In genomic region chr16:20538181-20538580, GRCh38 we compare ENCODE assay signal across 2 cellular contexts.
A peak's percentile ranks its signal among the peaks of the same experiment; 100 is the strongest.
TF ChIP-seq lines count a peak whose summit lies in the region.

No MANE protein-coding gene starts in this region.

TF ChIP-seq in HepG2, 621 proteins besides CTCF, POLR2A, EP300 and RAD21 (continued from another document and continues in another):
- TF ChIP-seq, protein P1, sequence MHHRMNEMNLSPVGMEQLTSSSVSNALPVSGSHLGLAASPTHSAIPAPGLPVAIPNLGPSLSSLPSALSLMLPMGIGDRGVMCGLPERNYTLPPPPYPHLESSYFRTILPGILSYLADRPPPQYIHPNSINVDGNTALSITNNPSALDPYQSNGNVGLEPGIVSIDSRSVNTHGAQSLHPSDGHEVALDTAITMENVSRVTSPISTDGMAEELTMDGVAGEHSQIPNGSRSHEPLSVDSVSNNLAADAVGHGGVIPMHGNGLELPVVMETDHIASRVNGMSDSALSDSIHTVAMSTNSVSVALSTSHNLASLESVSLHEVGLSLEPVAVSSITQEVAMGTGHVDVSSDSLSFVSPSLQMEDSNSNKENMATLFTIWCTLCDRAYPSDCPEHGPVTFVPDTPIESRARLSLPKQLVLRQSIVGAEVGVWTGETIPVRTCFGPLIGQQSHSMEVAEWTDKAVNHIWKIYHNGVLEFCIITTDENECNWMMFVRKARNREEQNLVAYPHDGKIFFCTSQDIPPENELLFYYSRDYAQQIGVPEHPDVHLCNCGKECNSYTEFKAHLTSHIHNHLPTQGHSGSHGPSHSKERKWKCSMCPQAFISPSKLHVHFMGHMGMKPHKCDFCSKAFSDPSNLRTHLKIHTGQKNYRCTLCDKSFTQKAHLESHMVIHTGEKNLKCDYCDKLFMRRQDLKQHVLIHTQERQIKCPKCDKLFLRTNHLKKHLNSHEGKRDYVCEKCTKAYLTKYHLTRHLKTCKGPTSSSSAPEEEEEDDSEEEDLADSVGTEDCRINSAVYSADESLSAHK (CRISPR knock-in tag; IDR thresholded peaks at IDR 0.05; ENCODE audit: borderline replicate concordance): peak; percentile 97; the same call in 1 of the 2 replicates
- TF ChIP-seq MLXIP (CRISPR knock-in tag; IDR thresholded peaks at IDR 0.05; ENCODE audit: borderline replicate concordance) (no peak), THAP11 (CRISPR knock-in tag; IDR thresholded peaks at IDR 0.05) (peak; percentile 51; the same call in 1 of the 2 replicates), BRF2 (CRISPR knock-in tag; IDR thresholded peaks at IDR 0.05) (no peak), ZNF644 (CRISPR knock-in tag; IDR thresholded peaks at IDR 0.05; ENCODE audit: low read depth) (peak; percentile 81; the same call in 1 of the 2 replicates), HBP1 (CRISPR knock-in tag; IDR thresholded peaks at IDR 0.05; ENCODE audit: low read depth) (no peak), NBN (conservative IDR thresholded peaks at IDR 0.05) (no peak), NAIF1 (CRISPR knock-in tag; IDR thresholded peaks at IDR 0.05; ENCODE audit: borderline replicate concordance) (no peak), ZNF7 (CRISPR knock-in tag; IDR thresholded peaks at IDR 0.05) (no peak), ZNF687 (CRISPR knock-in tag; IDR thresholded peaks at IDR 0.05) (no peak), KMT2A (CRISPR knock-in tag; IDR thresholded peaks at IDR 0.05) (no peak), ETV6 (CRISPR knock-in tag; conservative IDR thresholded peaks at IDR 0.05) (no peak), SP4 (CRISPR knock-in tag; IDR thresholded peaks at IDR 0.05) (no peak), ERF (CRISPR knock-in tag; IDR thresholded peaks at IDR 0.05) (0 out of 2 replicates have a peak, but pooled peaks have one; percentile 34)

TF ChIP-seq in K562, 482 proteins besides CTCF, POLR2A, EP300 and RAD21 (continued from another document):
- TF ChIP-seq, protein P2, sequence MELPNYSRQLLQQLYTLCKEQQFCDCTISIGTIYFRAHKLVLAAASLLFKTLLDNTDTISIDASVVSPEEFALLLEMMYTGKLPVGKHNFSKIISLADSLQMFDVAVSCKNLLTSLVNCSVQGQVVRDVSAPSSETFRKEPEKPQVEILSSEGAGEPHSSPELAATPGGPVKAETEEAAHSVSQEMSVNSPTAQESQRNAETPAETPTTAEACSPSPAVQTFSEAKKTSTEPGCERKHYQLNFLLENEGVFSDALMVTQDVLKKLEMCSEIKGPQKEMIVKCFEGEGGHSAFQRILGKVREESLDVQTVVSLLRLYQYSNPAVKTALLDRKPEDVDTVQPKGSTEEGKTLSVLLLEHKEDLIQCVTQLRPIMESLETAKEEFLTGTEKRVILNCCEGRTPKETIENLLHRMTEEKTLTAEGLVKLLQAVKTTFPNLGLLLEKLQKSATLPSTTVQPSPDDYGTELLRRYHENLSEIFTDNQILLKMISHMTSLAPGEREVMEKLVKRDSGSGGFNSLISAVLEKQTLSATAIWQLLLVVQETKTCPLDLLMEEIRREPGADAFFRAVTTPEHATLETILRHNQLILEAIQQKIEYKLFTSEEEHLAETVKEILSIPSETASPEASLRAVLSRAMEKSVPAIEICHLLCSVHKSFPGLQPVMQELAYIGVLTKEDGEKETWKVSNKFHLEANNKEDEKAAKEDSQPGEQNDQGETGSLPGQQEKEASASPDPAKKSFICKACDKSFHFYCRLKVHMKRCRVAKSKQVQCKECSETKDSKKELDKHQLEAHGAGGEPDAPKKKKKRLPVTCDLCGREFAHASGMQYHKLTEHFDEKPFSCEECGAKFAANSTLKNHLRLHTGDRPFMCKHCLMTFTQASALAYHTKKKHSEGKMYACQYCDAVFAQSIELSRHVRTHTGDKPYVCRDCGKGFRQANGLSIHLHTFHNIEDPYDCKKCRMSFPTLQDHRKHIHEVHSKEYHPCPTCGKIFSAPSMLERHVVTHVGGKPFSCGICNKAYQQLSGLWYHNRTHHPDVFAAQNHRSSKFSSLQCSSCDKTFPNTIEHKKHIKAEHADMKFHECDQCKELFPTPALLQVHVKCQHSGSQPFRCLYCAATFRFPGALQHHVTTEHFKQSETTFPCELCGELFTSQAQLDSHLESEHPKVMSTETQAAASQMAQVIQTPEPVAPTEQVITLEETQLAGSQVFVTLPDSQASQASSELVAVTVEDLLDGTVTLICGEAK (IDR thresholded peaks at IDR 0.05): peak; percentile 92
- TF ChIP-seq, protein P2 (CRISPR knock-in tag; IDR thresholded peaks at IDR 0.05): peak; percentile 73
- TF ChIP-seq GATAD2A (IDR thresholded peaks at IDR 0.05): no peak
- TF ChIP-seq SPI1 (IDR thresholded peaks at IDR 0.05; ENCODE audit: borderline replicate concordance, low read depth, low read length): peak; percentile 37; the same call in 1 of the 2 replicates
- TF ChIP-seq GABPA (tag; conservative IDR thresholded peaks at IDR 0.05; ENCODE audit: low read depth): peak; percentile 53; the same call in 1 of the 2 replicates
- no peak for TF ChIP-seq FOS (IDR thresholded peaks at IDR 0.05; ENCODE audit: extremely low read depth, insufficient read length)
- no peak for TF ChIP-seq ZNF76 (CRISPR knock-in tag; IDR thresholded peaks at IDR 0.05; ENCODE audit: borderline replicate concordance)
